Comparison of ENCODE assay signal across 8 cellular contexts in genomic region chr9:806285-807156, GRCh38. TPM values are rescaled to one million over a fixed set of nuclear protein-coding genes. Genes with fewer than 3 reads are reported as not detected.
DNase-seq lines count a peak whose midpoint lies in the region; ATAC-seq, FAIRE-seq and TF ChIP-seq lines count a peak whose summit lies in the region.

No MANE protein-coding gene starts in this region.

- H3K4me3 ChIP-seq in GM12878 (no peak overlapping the region), transverse colon (no peak overlapping the region)

- no TSS peak for BruUV-seq in GM12878 (replicated peaks; lab: Mats Ljungman, UMichigan)

- no peaks in the 10 kb centered on the region for H3K36me3 ChIP-seq in GM12878 (ENCODE audit: control insufficient read depth in 2 of 2, insufficient read depth in 2 of 2, low read length in 1 of 2)
- no peaks in the 10 kb centered on the region for H3K36me3 ChIP-seq in transverse colon

- peak; percentile 6 for DNase-seq in stimulated activated CD4-positive, alpha-beta T cell treated with anti-CD3 and anti-CD28 coated beads, Interleukin-4, amount 100 ng/mL, for 24 hours
- no peak for DNase-seq in stimulated activated CD4-positive, alpha-beta T cell treated with anti-CD3 and anti-CD28 coated beads, Interleukin-12 subunit alpha, Interleukin-12 subunit beta, amount 100 ng/mL, for 4 hours
- DNase-seq in NCI-H1105 (lab: John Stamatoyannopoulos, UW) (peak; percentile 17), GM12878 (ENCODE audit: low read depth, low spot score) (peak; percentile 4), inferior parietal cortex (ENCODE audit: extremely low spot score) (peak; percentile 67), transverse colon (no peak), UCSD-AML1 (lab: John Stamatoyannopoulos, UW; ENCODE audit: unreplicated experiment) (no peak)

- peak; percentile 61 to 73 (median 61) for TF ChIP-seq CTCF in GM12878 (IDR thresholded peaks at IDR 0.05 in 2 of 3, conservative IDR thresholded peaks at IDR 0.05 in 1 of 3; ENCODE audit: control insufficient read depth in 2 of 3, extremely low read depth in 1 of 3, insufficient read depth in 1 of 3, low read depth in 3 of 3, low read length in 3 of 3)
- TF ChIP-seq CTCF in transverse colon (IDR thresholded peaks at IDR 0.05) = peak; percentile 54 to 64 (median 56)

- no peak overlapping the region for H3K4me2 ChIP-seq in GM12878 (ENCODE audit: control insufficient read depth, insufficient read depth)

- SMC1A ChIA-PET in GM12878 (lab: Charles Lee; ENCODE audit: uncharacterized antibody, unreplicated experiment) = no interaction called here

- H3K27me3 ChIP-seq in GM12878 (replicated peaks in 1 of 2; ENCODE audit: control insufficient read depth in 2 of 2, insufficient read depth in 2 of 2, low read length in 1 of 2) (peaks cover 0 to 2% of the 10 kb centered on the region in 2 experiments; a peak in 2 of 4 replicates), transverse colon (no peaks in the 10 kb centered on the region)

- intact Hi-C loops in GM12878 (cut with micrococcal nuclease; ENCODE audit: unreplicated experiment) (loop anchor here (1.0 to 10.0 kb wide), 3 partner anchors 86 to 198 kb away; no protein-coding TSS in a partner anchor), transverse colon (cut with DNase I; ENCODE audit: low total_unique reads) (loop anchor here (5.0 kb wide), 1 partner anchor 39 kb away; no protein-coding TSS in a partner anchor)

- no peak for TF ChIP-seq EP300 in GM12878 (IDR thresholded peaks at IDR 0.05; ENCODE audit: borderline replicate concordance in 1 of 2, control insufficient read depth in 1 of 2, low read depth in 2 of 2, low read length in 2 of 2)
- TF ChIP-seq EP300 in transverse colon (IDR thresholded peaks at IDR 0.05; ENCODE audit: low read depth) = no peak

- peak; percentile 69 for FAIRE-seq in GM12878 (lab: Jason Lieb, UNC)

- 6% methylated on average over 7 of the region's 8 CpGs for WGBS in GM12878 (ENCODE audit: insufficient coverage, insufficient replicate concordance, low lambda C conversion rate, missing lambda C conversion rate)
- 26 to 52% methylated on average over 4 to 8 of the region's 8 CpGs for WGBS in transverse colon (ENCODE audit: low coverage in 1 of 2), 2 donors

- RAD21 ChIA-PET in GM12878 (lab: Charles Lee; ENCODE audit: unreplicated experiment) = interaction anchor here (0.7 kb wide), 1 partner anchor 34 kb away, joined by 3 read pairs; no protein-coding TSS in a partner anchor

- no peaks in the 10 kb centered on the region for H4K20me1 ChIP-seq in GM12878 (ENCODE audit: control insufficient read depth, insufficient read depth)

- H3K27ac ChIP-seq in GM12878 (ENCODE audit: control insufficient read depth, insufficient read depth) (no peak overlapping the region), transverse colon (no peak overlapping the region)

- no peak for TF ChIP-seq POLR2A in GM12878 (IDR thresholded peaks at IDR 0.05; ENCODE audit: low read depth, low read length)
- TF ChIP-seq POLR2A in transverse colon (IDR thresholded peaks at IDR 0.05) = no peak

- POLR2A ChIA-PET in GM12878 (lab: Charles Lee) = no interaction called here

- ATAC-seq in GM12878 (peak; percentile 83), GM21576 (IDR thresholded peaks at IDR 0.05; ENCODE audit: unreplicated experiment) (no peak)

- H3K9me3 ChIP-seq in GM12878 (replicated peaks; ENCODE audit: control insufficient read depth, insufficient read depth, low read length) = no peaks in the 10 kb centered on the region
- H3K9me3 ChIP-seq in transverse colon = no peaks in the 10 kb centered on the region

- H3K9ac ChIP-seq in GM12878 (ENCODE audit: control insufficient read depth, insufficient read depth, low read length) = no peak overlapping the region

- H2AFZ ChIP-seq in GM12878 (ENCODE audit: control insufficient read depth, low read depth, low read length) = no peak overlapping the region

- TF ChIP-seq RAD21 in GM12878 (IDR thresholded peaks at IDR 0.05; ENCODE audit: insufficient read depth, low read depth, low read length) = peak; percentile 79

- no peaks in the 10 kb centered on the region for H3K4me1 ChIP-seq in GM12878 (ENCODE audit: control insufficient read depth, insufficient read depth, low read length)
- H3K4me1 ChIP-seq in transverse colon = no peaks in the 10 kb centered on the region

- no peaks in the 10 kb centered on the region for H3K79me2 ChIP-seq in GM12878 (ENCODE audit: control insufficient read depth, insufficient read depth, low read length)

- CTCF ChIA-PET in GM12878 (lab: Yijun Ruan, JAX) = interaction anchor here (0.5 to 1.7 kb wide), 11 partner anchors 55 to 711 kb away, joined by 3 to 13 read pairs (median 3); no protein-coding TSS in a partner anchor

- in situ Hi-C loops in GM12878 (cut with MboI) (no loop called here), transverse colon (cut with MboI; ENCODE audit: low pct_ligation_motif_present in 1 of 4, low pct_unique_long_range_greater_than_20kb in 1 of 4, low sequenced_read_pairs in 3 of 4) (no loop called here)

TF ChIP-seq in GM12878, 131 proteins besides CTCF, POLR2A, EP300 and RAD21:
- TF ChIP-seq SMC3 (IDR thresholded peaks at IDR 0.05; ENCODE audit: borderline replicate concordance, low read length) = peak; percentile 63; the same call in 1 of the 2 replicates
- TF ChIP-seq, protein P1, sequence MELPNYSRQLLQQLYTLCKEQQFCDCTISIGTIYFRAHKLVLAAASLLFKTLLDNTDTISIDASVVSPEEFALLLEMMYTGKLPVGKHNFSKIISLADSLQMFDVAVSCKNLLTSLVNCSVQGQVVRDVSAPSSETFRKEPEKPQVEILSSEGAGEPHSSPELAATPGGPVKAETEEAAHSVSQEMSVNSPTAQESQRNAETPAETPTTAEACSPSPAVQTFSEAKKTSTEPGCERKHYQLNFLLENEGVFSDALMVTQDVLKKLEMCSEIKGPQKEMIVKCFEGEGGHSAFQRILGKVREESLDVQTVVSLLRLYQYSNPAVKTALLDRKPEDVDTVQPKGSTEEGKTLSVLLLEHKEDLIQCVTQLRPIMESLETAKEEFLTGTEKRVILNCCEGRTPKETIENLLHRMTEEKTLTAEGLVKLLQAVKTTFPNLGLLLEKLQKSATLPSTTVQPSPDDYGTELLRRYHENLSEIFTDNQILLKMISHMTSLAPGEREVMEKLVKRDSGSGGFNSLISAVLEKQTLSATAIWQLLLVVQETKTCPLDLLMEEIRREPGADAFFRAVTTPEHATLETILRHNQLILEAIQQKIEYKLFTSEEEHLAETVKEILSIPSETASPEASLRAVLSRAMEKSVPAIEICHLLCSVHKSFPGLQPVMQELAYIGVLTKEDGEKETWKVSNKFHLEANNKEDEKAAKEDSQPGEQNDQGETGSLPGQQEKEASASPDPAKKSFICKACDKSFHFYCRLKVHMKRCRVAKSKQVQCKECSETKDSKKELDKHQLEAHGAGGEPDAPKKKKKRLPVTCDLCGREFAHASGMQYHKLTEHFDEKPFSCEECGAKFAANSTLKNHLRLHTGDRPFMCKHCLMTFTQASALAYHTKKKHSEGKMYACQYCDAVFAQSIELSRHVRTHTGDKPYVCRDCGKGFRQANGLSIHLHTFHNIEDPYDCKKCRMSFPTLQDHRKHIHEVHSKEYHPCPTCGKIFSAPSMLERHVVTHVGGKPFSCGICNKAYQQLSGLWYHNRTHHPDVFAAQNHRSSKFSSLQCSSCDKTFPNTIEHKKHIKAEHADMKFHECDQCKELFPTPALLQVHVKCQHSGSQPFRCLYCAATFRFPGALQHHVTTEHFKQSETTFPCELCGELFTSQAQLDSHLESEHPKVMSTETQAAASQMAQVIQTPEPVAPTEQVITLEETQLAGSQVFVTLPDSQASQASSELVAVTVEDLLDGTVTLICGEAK (IDR thresholded peaks at IDR 0.05; ENCODE audit: borderline replicate concordance) = no peak

RNA-seq across cellular contexts. Expression of gene DMRT1, which starts 35.0 kb away (rescaled TPM):
- total RNA-seq in GM12878 (2013; cell fraction: nucleolus; rRNA removed) = not detected in 2 replicates
- total RNA-seq in GM12878 (2014; rRNA removed) = 0.23 and 0.54 TPM in 2 replicates
- total RNA-seq in GM12878 (2014; rRNA removed; fragmentation: Illumina TruSeq; extraction: Trizol) = 0.18 and 0.40 TPM in 2 replicates
- 0.18 and 0.29 TPM in 2 replicates for total RNA-seq in GM12878 (2021)
- polyA plus RNA-seq in GM12878 (2011; ENCODE audit: low read depth) = not detected
- 1.9 and 2.4 TPM in 2 replicates for polyA plus RNA-seq in GM12878 (2011; rRNA removed)
- 1.8 and 2.4 TPM in 2 replicates for polyA plus RNA-seq in GM12878 (2011; cell fraction: cytosol; rRNA removed)
- polyA plus RNA-seq in GM12878 (2011; cell fraction: nucleus; rRNA removed) = 1.2 TPM in 2 replicates
- polyA plus RNA-seq in GM12878 (2012) = 0.04 TPM in 1 of 2 replicates, not detected in the other
- 0.16 TPM in 1 of 2 replicates, not detected in the other for polyA plus RNA-seq in GM12878 (2014; fragmentation: Illumina TruSeq; extraction: Trizol)
- polyA plus RNA-seq in GM12878 (2014; fragmentation: Nextera tagmentation; extraction: Ambion mirVana) = under 1 TPM; 0.16 to 0.42 TPM
- 0.06 and 0.51 TPM in 2 replicates for polyA plus RNA-seq in GM12878 (2014; rRNA removed)
- polyA plus RNA-seq in GM12878 (2016; fragmentation: Nextera tagmentation; extraction: Ambion mirVana) = under 1 TPM; 0.25 to 0.26 TPM
- polyA minus RNA-seq in GM12878 (2011; rRNA and poly(A)+ RNA removed) = 2.4 and 3.5 TPM in 2 replicates
- 0.67 and 0.73 TPM in 2 replicates for polyA minus RNA-seq in GM12878 (2011; cell fraction: cytosol; rRNA and poly(A)+ RNA removed)
- polyA minus RNA-seq in GM12878 (2011; cell fraction: nucleus; rRNA and poly(A)+ RNA removed) = 0.85 and 1.8 TPM in 2 replicates
- not detected for total RNA-seq in transverse colon

Comparison
In these comparisons a context has a peak if more than half of its experiments do, and no peak if none do; other contexts are left out.
1. DNase-seq: peak in stimulated activated CD4-positive, alpha-beta T cell treated with anti-CD3 and anti-CD28 coated beads, Interleukin-4, amount 100 ng/mL, for 24 hours (single experiment), NCI-H1105 (single experiment), GM12878 (single experiment) and inferior parietal cortex (single experiment); none in stimulated activated CD4-positive, alpha-beta T cell treated with anti-CD3 and anti-CD28 coated beads, Interleukin-12 subunit alpha, Interleukin-12 subunit beta, amount 100 ng/mL, for 4 hours (single experiment), transverse colon (single experiment) and UCSD-AML1 (single experiment).